ENCODE assay signal across 21 cellular contexts in genomic region chr2:134035605-134036370, GRCh38.
"Had no signal": no experiment of that assay in that cellular context is flagged by ENCODE, and none has a peak within 500 bp of the region (broad histone marks: within the 10 kb centered on the region; RNA-seq: fewer than 3 reads in every experiment).

No MANE protein-coding gene starts in this region.

- H3K36me3 ChIP-seq: gastrocnemius medialis, ovary, sigmoid colon, tibial artery, upper lobe of left lung had no signal

- DNase-seq: cortex of kidney; foreskin fibroblast; gastrocnemius medialis; head of caudate nucleus; natural killer cell; occipital lobe; ovary; posterior cingulate gyrus; psoas muscle; right cardiac atrium; sigmoid colon; stimulated activated CD4-positive, alpha-beta T cell treated with anti-CD3 and anti-CD28 coated beads, Interleukin-2, amount 100 ng/mL, for 24 hours; stimulated activated CD4-positive, alpha-beta T cell treated with anti-CD3 and anti-CD28 coated beads, Interleukin-4, amount 100 ng/mL, for 24 hours; stimulated activated naive CD8-positive, alpha-beta T cell treated with anti-CD3 and anti-CD28 coated beads, Interleukin-15, Interleukin-2, amounts not matched to agents 100 U/mL and 50 U/mL, for 24 hours; substantia nigra; testis; tibial artery; upper lobe of left lung had no signal

- H3K9me3 ChIP-seq: gastrocnemius medialis, psoas muscle, sigmoid colon, testis, tibial artery had no signal

- ATAC-seq: gastrocnemius medialis; left lobe of liver; natural killer cell; psoas muscle; right cardiac atrium; stimulated activated effector memory CD8-positive, alpha-beta T cell treated with anti-CD3 and anti-CD28 coated beads, Interleukin-12 subunit alpha, Interleukin-12 subunit beta, amount 100 ng/mL, for 72 hours; stimulated activated naive CD8-positive, alpha-beta T cell treated with anti-CD3 and anti-CD28 coated beads, Interleukin-15, Interleukin-2, amounts not matched to agents 100 U/mL and 50 U/mL, for 24 hours had no signal

- H3K27ac ChIP-seq: gastrocnemius medialis, ovary, psoas muscle, sigmoid colon, testis, tibial artery, upper lobe of left lung had no signal

- H3K27me3 ChIP-seq: gastrocnemius medialis, ovary, testis, tibial artery, upper lobe of left lung had no signal

- H3K4me3 ChIP-seq: gastrocnemius medialis, lung, ovary, psoas muscle, sigmoid colon, testis, tibial artery, upper lobe of left lung had no signal

- H3K4me1 ChIP-seq: gastrocnemius medialis, psoas muscle, sigmoid colon, upper lobe of left lung had no signal
